17 cellular contexts compared by ENCODE assay signal in the genomic region with DNA sequence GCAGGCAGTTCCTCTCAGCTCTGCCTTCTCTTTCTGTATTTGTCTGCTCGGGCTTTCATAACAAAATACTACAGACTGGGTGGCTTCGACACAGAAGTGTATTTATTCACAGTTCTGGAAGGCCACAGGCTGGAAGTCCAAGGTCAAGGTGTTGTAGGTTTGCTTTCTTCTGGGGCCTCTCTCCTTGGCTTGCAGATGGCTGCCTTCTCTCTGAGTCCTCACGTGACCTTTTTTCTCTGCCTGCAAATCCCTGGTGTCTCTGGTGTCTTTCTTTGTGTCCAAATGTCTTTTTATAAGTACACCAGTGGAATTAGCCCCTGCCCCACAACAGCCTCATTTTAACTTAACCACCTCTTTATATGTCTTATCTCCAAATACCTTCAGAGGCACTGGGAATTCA.
"Had no signal": no experiment of that assay in that cellular context is flagged by ENCODE, and none has a peak within 500 bp of the region (broad histone marks: within the 10 kb centered on the region; RNA-seq: fewer than 3 reads in every experiment).

No MANE protein-coding gene starts in this region.

- H3K4me3 ChIP-seq: coronary artery, dorsolateral prefrontal cortex, esophagus muscularis mucosa, heart right ventricle, left lung, lower lobe of right lung had no signal

- H3K36me3 ChIP-seq: esophagus muscularis mucosa, heart right ventricle, left lung, lower lobe of right lung had no signal

- H3K4me1 ChIP-seq: esophagus muscularis mucosa, foreskin keratinocyte, heart right ventricle, left lung, lower lobe of right lung had no signal

- H3K9me3 ChIP-seq: esophagus muscularis mucosa, heart right ventricle, left lung, lower lobe of right lung had no signal

- ATAC-seq: foreskin keratinocyte, heart right ventricle, left cardiac atrium, left lung, left ventricle myocardium superior, lower lobe of right lung had no signal

- H3K27me3 ChIP-seq: esophagus muscularis mucosa, foreskin keratinocyte, heart right ventricle, left lung had no signal

- H3K27ac ChIP-seq: coronary artery, dorsolateral prefrontal cortex, esophagus muscularis mucosa, foreskin keratinocyte, heart right ventricle, left lung, lower lobe of right lung had no signal

- DNase-seq: dermis blood vessel endothelial cell; dorsolateral prefrontal cortex; effector CD4-positive, alpha-beta T cell; effector memory CD4-positive, alpha-beta T cell; foreskin keratinocyte; glutamatergic neuron; head of caudate nucleus; heart right ventricle; hippocampal formation; left cardiac atrium; left lung; left ventricle myocardium superior; lower lobe of right lung; mesenchymal stem cell; midbrain had no signal
